ENCODE assay signal across 26 cellular contexts in genomic region chr20:61875996-61876395, GRCh38.
DNase-seq lines count a peak whose midpoint lies in the region; ATAC-seq, FAIRE-seq and TF ChIP-seq lines count a peak whose summit lies in the region.
"Had no signal": no experiment of that assay in that cellular context is flagged by ENCODE, and none has a peak within 500 bp of the region (broad histone marks: within the 10 kb centered on the region; RNA-seq: fewer than 3 reads in every experiment).

No MANE protein-coding gene starts in this region.

- CTCF ChIA-PET in H1 (lab: Charles Lee; ENCODE audit: partially characterized antibody): interaction anchor here (0.6 to 5.0 kb wide), 20 partner anchors 9 to 518 kb away, joined by 3 to 45 read pairs (median 4); no protein-coding TSS in a partner anchor
- CTCF ChIA-PET in T-cell (lab: Charles Lee): no interaction called here

- H3K4me3 ChIP-seq in right atrium auricular region (no peak overlapping the region), right cardiac atrium (ENCODE audit: low read length) (no peak overlapping the region), left ventricle myocardium inferior (no peak overlapping the region), H1 (ENCODE audit: extremely low read depth in 1 of 4, insufficient read depth in 2 of 4, low read depth in 3 of 4, low read length in 4 of 4) (no peak overlapping the region), neuronal stem cell (ENCODE audit: low read length in 2 of 2) (no peak overlapping the region)
- H3K4me3 ChIP-seq: A549; BLaER1 treated with 17β-estradiol and CSF1 and Interleukin-3, amounts not matched to agents 10 nM and 100 nM; GM12878 had no signal

- TF ChIP-seq EP300 in H1 (IDR thresholded peaks at IDR 0.05; ENCODE audit: borderline replicate concordance in 1 of 2, low read depth in 2 of 2, low read length in 2 of 2): no peak

- H2BK120ac ChIP-seq in H1 (replicated peaks; ENCODE audit: low read depth, low read length): no peak overlapping the region
- H2BK120ac ChIP-seq in neuronal stem cell (ENCODE audit: low read depth, low read length): no peak overlapping the region

- no peak overlapping the region for H4K5ac ChIP-seq in H1 (ENCODE audit: insufficient read length, low read depth, low read length)

- H2BK5ac ChIP-seq in H1 (ENCODE audit: low read depth, low read length) (no peak overlapping the region), neuronal stem cell (ENCODE audit: low read length) (no peak overlapping the region)

- no peaks in the 10 kb centered on the region for H4K20me1 ChIP-seq in H1 (replicated peaks in 1 of 2; ENCODE audit: control insufficient read depth in 1 of 2, insufficient read depth in 2 of 2, low read length in 2 of 2)

- no peak overlapping the region for H3K14ac ChIP-seq in H1 (ENCODE audit: insufficient read length)
- peak overlapping the region; percentile 47 for H3K14ac ChIP-seq in neuronal stem cell (ENCODE audit: low read length)

- H3K36me3 ChIP-seq in right atrium auricular region (no peaks in the 10 kb centered on the region), left ventricle myocardium inferior (no peaks in the 10 kb centered on the region), H1 (ENCODE audit: control insufficient read depth in 2 of 4, insufficient read depth in 4 of 4, low read length in 3 of 4) (no peaks in the 10 kb centered on the region), neuronal stem cell (replicated peaks in 1 of 2; ENCODE audit: control insufficient read depth in 2 of 2, insufficient read depth in 2 of 2, low read length in 2 of 2) (no peaks in the 10 kb centered on the region)
- H3K36me3 ChIP-seq: BLaER1 treated with 17β-estradiol and CSF1 and Interleukin-3, amounts not matched to agents 10 nM and 100 nM had no signal

- ATAC-seq in Right ventricle myocardium inferior (no peak), right cardiac atrium (no peak), T-cell (replicated peaks in 1 of 4) (no peak)
- ATAC-seq: CD8-positive, alpha-beta T cell; GM12878 had no signal

- H3K27me3 ChIP-seq in right atrium auricular region: no peaks in the 10 kb centered on the region
- no peaks in the 10 kb centered on the region for H3K27me3 ChIP-seq in right cardiac atrium (ENCODE audit: control insufficient read depth, insufficient read depth)
- peaks cover 70% of the 10 kb centered on the region for H3K27me3 ChIP-seq in left ventricle myocardium inferior (ENCODE audit: low read depth)
- H3K27me3 ChIP-seq in H1 (replicated peaks in 1 of 4; ENCODE audit: control insufficient read depth in 3 of 4, extremely low read depth in 1 of 4, insufficient read depth in 3 of 4, low read length in 3 of 4): no peaks in the 10 kb centered on the region; a peak in 1 of 7 replicates
- H3K27me3 ChIP-seq in neuronal stem cell (ENCODE audit: control insufficient read depth in 3 of 3, insufficient read depth in 3 of 3, low read depth in 1 of 3, low read length in 3 of 3): no peaks in the 10 kb centered on the region
- H3K27me3 ChIP-seq: BLaER1 treated with 17β-estradiol and CSF1 and Interleukin-3, amounts not matched to agents 10 nM and 100 nM had no signal

- H3K4me2 ChIP-seq in H1 (ENCODE audit: insufficient read depth in 1 of 2, low read depth in 2 of 2, low read length in 2 of 2) (no peak overlapping the region), neuronal stem cell (ENCODE audit: insufficient read depth, low read length, poor library complexity, severe bottlenecking) (no peak overlapping the region)
- H3K4me2 ChIP-seq: A549; BLaER1 treated with 17β-estradiol and CSF1 and Interleukin-3, amounts not matched to agents 10 nM and 100 nM had no signal

- DNase-seq in Right ventricle myocardium inferior (ENCODE audit: missing footprints) (peak; percentile 35), right atrium auricular region (ENCODE audit: low spot score) (no peak), right cardiac atrium (peak; percentile 7 to 46 (median 37)), left ventricle myocardium inferior (no peak), H1 (ENCODE audit: low read depth in 1 of 2, low spot score in 2 of 2) (no peak), neuronal stem cell (ENCODE audit: low spot score) (no peak), T-cell (no peak)
- DNase-seq: AML-193; CD4-positive, alpha-beta T cell; CD8-positive, alpha-beta T cell; COR-L47; DMS 273 treated with DMSO at 0.1 percent for 48 hours; DMS153; DMS53; DMS79; DND-41; EL; GDM1 had no signal

- H3K18ac ChIP-seq in H1 (ENCODE audit: extremely low read depth, low read length) (no peak overlapping the region), neuronal stem cell (ENCODE audit: low read length) (peak overlapping the region; percentile 66)

- peaks cover 0 to 7% of the 10 kb centered on the region in 2 donors for H3K9me3 ChIP-seq in right atrium auricular region
- no peaks in the 10 kb centered on the region for H3K9me3 ChIP-seq in right cardiac atrium (ENCODE audit: control insufficient read depth, low read length)
- H3K9me3 ChIP-seq in left ventricle myocardium inferior (replicated peaks): peaks cover 7% of the 10 kb centered on the region
- peaks cover 3 to 9% of the 10 kb centered on the region in 2 experiments; a peak in 3 of 4 replicates for H3K9me3 ChIP-seq in H1 (ENCODE audit: insufficient read depth in 2 of 2, low read depth in 1 of 2, low read length in 1 of 2)
- H3K9me3 ChIP-seq in neuronal stem cell (replicated peaks in 1 of 2; ENCODE audit: control insufficient read depth in 2 of 2, insufficient read depth in 1 of 2, low read depth in 1 of 2, low read length in 2 of 2): peaks cover 6 to 8% of the 10 kb centered on the region in 2 donors

- H2BK20ac ChIP-seq in H1 (ENCODE audit: low read length): no peak overlapping the region

- H3K23me2 ChIP-seq in H1 (ENCODE audit: low read depth, low read length): no peaks in the 10 kb centered on the region

- H3K27me3 Mint-ChIP-seq in T-cell: peaks cover 0 to 2% of the 10 kb centered on the region in 2 donors
- H3K27me3 Mint-ChIP-seq: B cell; CD4-positive, alpha-beta T cell had no signal

- H3K23ac ChIP-seq in H1 (ENCODE audit: insufficient read length): no peak overlapping the region
- H3K23ac ChIP-seq in neuronal stem cell (ENCODE audit: low read depth, low read length, poor library complexity): peak overlapping the region; percentile 75

- H2BK15ac ChIP-seq in H1 (ENCODE audit: low read length): no peak overlapping the region
- peak overlapping the region; percentile 79 for H2BK15ac ChIP-seq in neuronal stem cell (ENCODE audit: low read length)

- H3K4ac ChIP-seq in H1 (replicated peaks; ENCODE audit: insufficient read length, low read depth, low read length): no peak overlapping the region
- H3K4ac ChIP-seq in neuronal stem cell (ENCODE audit: low read length): no peak overlapping the region

- H3K79me2 ChIP-seq in H1 (ENCODE audit: control insufficient read depth in 1 of 2, insufficient read depth in 2 of 2, low read length in 2 of 2): no peaks in the 10 kb centered on the region

- TF ChIP-seq POLR2A in H1 (IDR thresholded peaks at IDR 0.05; ENCODE audit: control extremely low read depth in 1 of 2, low read depth in 2 of 2, low read length in 2 of 2): no peak

- H3K9me3 Mint-ChIP-seq in T-cell: no peaks in the 10 kb centered on the region
- H3K9me3 Mint-ChIP-seq: CD4-positive, alpha-beta T cell; CD8-positive, alpha-beta T cell had no signal

- H4K91ac ChIP-seq in H1 (replicated peaks; ENCODE audit: insufficient read length, low read length) (peak overlapping the region; percentile 71), neuronal stem cell (ENCODE audit: low read depth, low read length, poor library complexity) (no peak overlapping the region)

- H3K4me1 ChIP-seq in right atrium auricular region: no peaks in the 10 kb centered on the region
- H3K4me1 ChIP-seq in right cardiac atrium (ENCODE audit: control insufficient read depth, insufficient read depth, low read length): no peaks in the 10 kb centered on the region
- no peaks in the 10 kb centered on the region for H3K4me1 ChIP-seq in left ventricle myocardium inferior
- no peaks in the 10 kb centered on the region for H3K4me1 ChIP-seq in H1 (replicated peaks in 1 of 4; ENCODE audit: control insufficient read depth in 3 of 4, insufficient read depth in 4 of 4, low read length in 3 of 4)
- no peaks in the 10 kb centered on the region for H3K4me1 ChIP-seq in neuronal stem cell (ENCODE audit: control insufficient read depth in 2 of 2, insufficient read depth in 1 of 2, low read depth in 1 of 2, low read length in 2 of 2)
- H3K4me1 ChIP-seq: A549 had no signal

- H3K79me1 ChIP-seq in H1 (ENCODE audit: low read depth, low read length) (no peaks in the 10 kb centered on the region), neuronal stem cell (ENCODE audit: low read depth, low read length) (peaks cover 5% of the 10 kb centered on the region)

- intact Hi-C loops in Right ventricle myocardium inferior (cut with DNase I): no loop called here
- intact Hi-C loops in right cardiac atrium (cut with DNase I): no loop called here
- intact Hi-C loops in left ventricle myocardium inferior (cut with micrococcal nuclease): no loop called here

- TF ChIP-seq CTCF in right atrium auricular region (IDR thresholded peaks at IDR 0.05) (no peak), left ventricle myocardium inferior (IDR thresholded peaks at IDR 0.05; ENCODE audit: borderline replicate concordance) (no peak), H1 (IDR thresholded peaks at IDR 0.05; ENCODE audit: control extremely low read depth in 1 of 3, insufficient read depth in 1 of 3, low read depth in 1 of 3, low read length in 3 of 3) (no peak)

- H3K4me3 Mint-ChIP-seq in T-cell: no peak overlapping the region
- H3K4me3 Mint-ChIP-seq: B cell; CD4-positive, alpha-beta T cell; CD8-positive, alpha-beta T cell had no signal

- POLR2A ChIA-PET in H1 (lab: Charles Lee; ENCODE audit: partially characterized antibody) (interaction anchor here (1.0 kb wide), 1 partner anchor 136 kb away, joined by 3 read pairs; no protein-coding TSS in a partner anchor), T-cell (lab: Charles Lee) (no interaction called here)

- H2AFZ ChIP-seq in H1 (ENCODE audit: low read length) (no peak overlapping the region), neuronal stem cell (ENCODE audit: low read length) (no peak overlapping the region)

- H3K27ac Mint-ChIP-seq in T-cell: no peak overlapping the region
- H3K27ac Mint-ChIP-seq: B cell; CD4-positive, alpha-beta T cell; CD8-positive, alpha-beta T cell had no signal

- WGBS in right cardiac atrium: 78% methylated on average over 16 of the region's 16 CpGs
- 91% methylated on average over 16 of the region's 16 CpGs; no CpG with 5 or more reads in 1 of the 2 experiments for WGBS in H1 (ENCODE audit: extremely low coverage in 1 of 2, insufficient coverage in 1 of 2, insufficient read length in 1 of 2, insufficient replicate concordance in 2 of 2, low coverage in 1 of 2, low lambda C conversion rate in 2 of 2, missing lambda C conversion rate in 1 of 2), 2 experiments
- WGBS in neuronal stem cell (ENCODE audit: extremely low coverage in 2 of 2, insufficient read length in 2 of 2, insufficient replicate concordance in 1 of 2), 2 donors: no CpG with 5 or more reads among the region's 16 CpGs

- H2AK5ac ChIP-seq in H1 (ENCODE audit: low read depth, low read length) (no peak overlapping the region), neuronal stem cell (ENCODE audit: low read depth, low read length) (peak overlapping the region; percentile 67)

- no peak overlapping the region for H3K27ac ChIP-seq in right atrium auricular region
- no peak overlapping the region for H3K27ac ChIP-seq in right cardiac atrium (ENCODE audit: low read length)
- H3K27ac ChIP-seq in left ventricle myocardium inferior (replicated peaks): no peak overlapping the region
- no peak overlapping the region for H3K27ac ChIP-seq in H1 (ENCODE audit: low read depth, low read length)
- H3K27ac ChIP-seq in neuronal stem cell (replicated peaks; ENCODE audit: low read length): no peak overlapping the region
- H3K27ac ChIP-seq: 22Rv1; A549; BLaER1 treated with 17β-estradiol and CSF1 and Interleukin-3, amounts not matched to agents 10 nM and 100 nM; C4-2B had no signal

- TF ChIP-seq RAD21 in H1 (IDR thresholded peaks at IDR 0.05 in 1 of 2, conservative IDR thresholded peaks at IDR 0.05 in 1 of 2; ENCODE audit: low read depth in 2 of 2, low read length in 2 of 2): no peak

- no peaks in the 10 kb centered on the region for H3K4me1 Mint-ChIP-seq in T-cell
- H3K4me1 Mint-ChIP-seq: B cell had no signal

- 0 out of 2 replicates have a peak overlapping the region, but pooled peaks have one; percentile 4 for H4K8ac ChIP-seq in H1 (ENCODE audit: extremely low read depth, insufficient read depth, low read length)
- no peak overlapping the region for H4K8ac ChIP-seq in neuronal stem cell (ENCODE audit: low read depth, low read length)

- no peak overlapping the region for H3K56ac ChIP-seq in H1 (replicated peaks; ENCODE audit: insufficient read length, low read depth, low read length)

- no peak for FAIRE-seq in H1 (lab: Jason Lieb, UNC)
- FAIRE-seq: A549, GM12878, GM12892, GM18507 had no signal

- H2BK12ac ChIP-seq in H1 (ENCODE audit: low read depth, low read length) (no peak overlapping the region), neuronal stem cell (ENCODE audit: low read length) (peak overlapping the region; percentile 65)

- H3K9ac ChIP-seq in H1 (replicated peaks in 1 of 4; ENCODE audit: extremely low read depth in 1 of 4, low read depth in 3 of 4, low read length in 3 of 4) (no peak overlapping the region), neuronal stem cell (ENCODE audit: low read depth, low read length, poor library complexity) (peak overlapping the region; percentile 36)
- H3K9ac ChIP-seq: BLaER1 treated with 17β-estradiol and CSF1 and Interleukin-3, amounts not matched to agents 10 nM and 100 nM had no signal

- H3K36me3 Mint-ChIP-seq in T-cell: no peaks in the 10 kb centered on the region
- H3K36me3 Mint-ChIP-seq: CD8-positive, alpha-beta T cell had no signal

Comparison
In these comparisons a context has a peak if more than half of its experiments do, and no peak if none do; other contexts are left out.
1. DNase-seq: peak in Right ventricle myocardium inferior (single experiment) and right cardiac atrium (3 of 3); none in right atrium auricular region (single experiment), left ventricle myocardium inferior (single experiment), H1 (0 of 2), neuronal stem cell (single experiment) and T-cell (0 of 34).